ENCODE assay signal across 1 cellular context in the genomic region with DNA sequence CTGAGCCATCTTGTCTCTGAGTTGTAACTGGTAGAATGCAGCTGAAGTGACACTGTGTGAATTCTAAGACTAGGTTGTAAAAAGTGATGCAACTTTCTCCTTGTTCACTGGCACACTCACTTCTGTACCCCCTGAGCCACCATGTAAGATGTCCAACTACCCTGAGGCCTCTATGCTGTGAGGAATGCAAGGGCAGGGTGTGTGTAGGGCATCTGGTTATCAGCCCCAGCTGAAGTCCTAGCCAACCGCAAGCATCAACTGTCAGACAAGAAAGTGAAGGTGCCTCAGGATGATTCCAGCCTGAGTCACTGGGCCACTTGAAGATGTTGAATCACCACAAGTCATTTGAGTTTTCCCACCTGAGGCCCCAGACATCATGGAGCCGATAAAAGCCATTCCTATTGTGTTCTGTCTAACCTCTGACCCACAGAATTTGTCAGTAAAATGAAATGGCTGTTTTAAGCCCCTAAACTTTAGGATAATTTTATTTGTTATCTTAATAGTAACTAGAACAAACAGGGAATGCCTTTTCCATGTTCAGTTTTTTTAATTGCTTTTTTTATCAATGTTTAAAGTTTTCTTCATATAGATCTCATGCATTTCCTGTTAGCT.
TF ChIP-seq lines count a peak whose summit lies in the region.

No MANE protein-coding gene starts in this region.

TF ChIP-seq in K562, 482 proteins besides CTCF, POLR2A, EP300 and RAD21 (continued from another document and continues in another):
- TF ChIP-seq, protein P1, sequence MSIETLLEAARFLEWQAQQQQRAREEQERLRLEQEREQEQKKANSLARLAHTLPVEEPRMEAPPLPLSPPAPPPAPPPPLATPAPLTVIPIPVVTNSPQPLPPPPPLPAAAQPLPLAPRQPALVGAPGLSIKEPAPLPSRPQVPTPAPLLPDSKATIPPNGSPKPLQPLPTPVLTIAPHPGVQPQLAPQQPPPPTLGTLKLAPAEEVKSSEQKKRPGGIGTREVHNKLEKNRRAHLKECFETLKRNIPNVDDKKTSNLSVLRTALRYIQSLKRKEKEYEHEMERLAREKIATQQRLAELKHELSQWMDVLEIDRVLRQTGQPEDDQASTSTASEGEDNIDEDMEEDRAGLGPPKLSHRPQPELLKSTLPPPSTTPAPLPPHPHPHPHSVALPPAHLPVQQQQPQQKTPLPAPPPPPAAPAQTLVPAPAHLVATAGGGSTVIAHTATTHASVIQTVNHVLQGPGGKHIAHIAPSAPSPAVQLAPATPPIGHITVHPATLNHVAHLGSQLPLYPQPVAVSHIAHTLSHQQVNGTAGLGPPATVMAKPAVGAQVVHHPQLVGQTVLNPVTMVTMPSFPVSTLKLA (conservative IDR thresholded peaks at IDR 0.05): peak; percentile 18 to 76; a peak in 2 of 4 replicates
- peak; percentile 92 for TF ChIP-seq PKNOX1 (IDR thresholded peaks at IDR 0.05)
- peak; percentile 91; the same call in 1 of the 2 replicates for TF ChIP-seq ZNF609 (CRISPR knock-in tag; IDR thresholded peaks at IDR 0.05; ENCODE audit: borderline replicate concordance)
- peak; percentile 83 for TF ChIP-seq PHB2 (IDR thresholded peaks at IDR 0.05; ENCODE audit: low read depth)
- peak; percentile 97 for TF ChIP-seq JUN (IDR thresholded peaks at IDR 0.05; ENCODE audit: borderline replicate concordance, low read depth, low read length)
- peak; percentile 95 for TF ChIP-seq JUN (CRISPR knock-in tag; IDR thresholded peaks at IDR 0.05; ENCODE audit: borderline replicate concordance)
- TF ChIP-seq, protein P2, sequence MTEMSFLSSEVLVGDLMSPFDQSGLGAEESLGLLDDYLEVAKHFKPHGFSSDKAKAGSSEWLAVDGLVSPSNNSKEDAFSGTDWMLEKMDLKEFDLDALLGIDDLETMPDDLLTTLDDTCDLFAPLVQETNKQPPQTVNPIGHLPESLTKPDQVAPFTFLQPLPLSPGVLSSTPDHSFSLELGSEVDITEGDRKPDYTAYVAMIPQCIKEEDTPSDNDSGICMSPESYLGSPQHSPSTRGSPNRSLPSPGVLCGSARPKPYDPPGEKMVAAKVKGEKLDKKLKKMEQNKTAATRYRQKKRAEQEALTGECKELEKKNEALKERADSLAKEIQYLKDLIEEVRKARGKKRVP (CRISPR knock-in tag; IDR thresholded peaks at IDR 0.05): peak; percentile 91
- peak; percentile 98 for TF ChIP-seq ARID1B (IDR thresholded peaks at IDR 0.05)
- peak; percentile 91 for TF ChIP-seq CEBPG (CRISPR knock-in tag; IDR thresholded peaks at IDR 0.05)
- peak; percentile 87 to 92 for TF ChIP-seq CEBPG (tag; conservative IDR thresholded peaks at IDR 0.05 in 1 of 2, IDR thresholded peaks at IDR 0.05 in 1 of 2)
- no peak for TF ChIP-seq ELK3 (CRISPR knock-in tag; IDR thresholded peaks at IDR 0.05)
- TF ChIP-seq KAT7 (CRISPR knock-in tag; IDR thresholded peaks at IDR 0.05; ENCODE audit: borderline replicate concordance): no peak
- TF ChIP-seq, protein P3, sequence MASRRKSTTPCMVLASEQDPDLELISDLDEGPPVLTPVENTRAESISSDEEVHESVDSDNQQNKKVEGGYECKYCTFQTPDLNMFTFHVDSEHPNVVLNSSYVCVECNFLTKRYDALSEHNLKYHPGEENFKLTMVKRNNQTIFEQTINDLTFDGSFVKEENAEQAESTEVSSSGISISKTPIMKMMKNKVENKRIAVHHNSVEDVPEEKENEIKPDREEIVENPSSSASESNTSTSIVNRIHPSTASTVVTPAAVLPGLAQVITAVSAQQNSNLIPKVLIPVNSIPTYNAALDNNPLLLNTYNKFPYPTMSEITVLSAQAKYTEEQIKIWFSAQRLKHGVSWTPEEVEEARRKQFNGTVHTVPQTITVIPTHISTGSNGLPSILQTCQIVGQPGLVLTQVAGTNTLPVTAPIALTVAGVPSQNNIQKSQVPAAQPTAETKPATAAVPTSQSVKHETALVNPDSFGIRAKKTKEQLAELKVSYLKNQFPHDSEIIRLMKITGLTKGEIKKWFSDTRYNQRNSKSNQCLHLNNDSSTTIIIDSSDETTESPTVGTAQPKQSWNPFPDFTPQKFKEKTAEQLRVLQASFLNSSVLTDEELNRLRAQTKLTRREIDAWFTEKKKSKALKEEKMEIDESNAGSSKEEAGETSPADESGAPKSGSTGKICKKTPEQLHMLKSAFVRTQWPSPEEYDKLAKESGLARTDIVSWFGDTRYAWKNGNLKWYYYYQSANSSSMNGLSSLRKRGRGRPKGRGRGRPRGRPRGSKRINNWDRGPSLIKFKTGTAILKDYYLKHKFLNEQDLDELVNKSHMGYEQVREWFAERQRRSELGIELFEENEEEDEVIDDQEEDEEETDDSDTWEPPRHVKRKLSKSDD (conservative IDR thresholded peaks at IDR 0.05; ENCODE audit: low read length): no peak
- TF ChIP-seq JUND (IDR thresholded peaks at IDR 0.05; ENCODE audit: borderline replicate concordance, low read depth, low read length): peak; percentile 98
- TF ChIP-seq JUND (tag; IDR thresholded peaks at IDR 0.05; ENCODE audit: borderline replicate concordance, low read depth, low read length): peak; percentile 98; the same call in 2 of the 3 replicates
- no peak for TF ChIP-seq SNIP1 (IDR thresholded peaks at IDR 0.05; ENCODE audit: low read depth)
- TF ChIP-seq KLF16 (IDR thresholded peaks at IDR 0.05): peak; percentile 94
- no peak for TF ChIP-seq PBX2 (CRISPR knock-in tag; IDR thresholded peaks at IDR 0.05; ENCODE audit: low read depth)
- peak; percentile 74 for TF ChIP-seq PBX2 (tag; conservative IDR thresholded peaks at IDR 0.05; ENCODE audit: low read depth)
- peak; percentile 96 for TF ChIP-seq STAT5A (IDR thresholded peaks at IDR 0.05; ENCODE audit: borderline replicate concordance, low read length)
- no peak for TF ChIP-seq CSDE1 (IDR thresholded peaks at IDR 0.05)
- TF ChIP-seq, protein P4, sequence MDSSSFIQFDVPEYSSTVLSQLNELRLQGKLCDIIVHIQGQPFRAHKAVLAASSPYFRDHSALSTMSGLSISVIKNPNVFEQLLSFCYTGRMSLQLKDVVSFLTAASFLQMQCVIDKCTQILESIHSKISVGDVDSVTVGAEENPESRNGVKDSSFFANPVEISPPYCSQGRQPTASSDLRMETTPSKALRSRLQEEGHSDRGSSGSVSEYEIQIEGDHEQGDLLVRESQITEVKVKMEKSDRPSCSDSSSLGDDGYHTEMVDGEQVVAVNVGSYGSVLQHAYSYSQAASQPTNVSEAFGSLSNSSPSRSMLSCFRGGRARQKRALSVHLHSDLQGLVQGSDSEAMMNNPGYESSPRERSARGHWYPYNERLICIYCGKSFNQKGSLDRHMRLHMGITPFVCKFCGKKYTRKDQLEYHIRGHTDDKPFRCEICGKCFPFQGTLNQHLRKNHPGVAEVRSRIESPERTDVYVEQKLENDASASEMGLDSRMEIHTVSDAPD (CRISPR knock-in tag; IDR thresholded peaks at IDR 0.05): no peak
- peak; percentile 81; the same call in 1 of the 2 replicates for TF ChIP-seq GTF2E2 (tag; IDR thresholded peaks at IDR 0.05)
- TF ChIP-seq TAL1 (IDR thresholded peaks at IDR 0.05): peak; percentile 94
- TF ChIP-seq CBFA2T3 (IDR thresholded peaks at IDR 0.05): peak; percentile 98
- TF ChIP-seq FOXJ2 (tag; IDR thresholded peaks at IDR 0.05): no peak
- TF ChIP-seq BCOR (IDR thresholded peaks at IDR 0.05): peak; percentile 82
- no peak for TF ChIP-seq GABPA (tag; conservative IDR thresholded peaks at IDR 0.05; ENCODE audit: low read depth)
- TF ChIP-seq, protein P5, sequence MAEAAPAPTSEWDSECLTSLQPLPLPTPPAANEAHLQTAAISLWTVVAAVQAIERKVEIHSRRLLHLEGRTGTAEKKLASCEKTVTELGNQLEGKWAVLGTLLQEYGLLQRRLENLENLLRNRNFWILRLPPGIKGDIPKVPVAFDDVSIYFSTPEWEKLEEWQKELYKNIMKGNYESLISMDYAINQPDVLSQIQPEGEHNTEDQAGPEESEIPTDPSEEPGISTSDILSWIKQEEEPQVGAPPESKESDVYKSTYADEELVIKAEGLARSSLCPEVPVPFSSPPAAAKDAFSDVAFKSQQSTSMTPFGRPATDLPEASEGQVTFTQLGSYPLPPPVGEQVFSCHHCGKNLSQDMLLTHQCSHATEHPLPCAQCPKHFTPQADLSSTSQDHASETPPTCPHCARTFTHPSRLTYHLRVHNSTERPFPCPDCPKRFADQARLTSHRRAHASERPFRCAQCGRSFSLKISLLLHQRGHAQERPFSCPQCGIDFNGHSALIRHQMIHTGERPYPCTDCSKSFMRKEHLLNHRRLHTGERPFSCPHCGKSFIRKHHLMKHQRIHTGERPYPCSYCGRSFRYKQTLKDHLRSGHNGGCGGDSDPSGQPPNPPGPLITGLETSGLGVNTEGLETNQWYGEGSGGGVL (CRISPR knock-in tag; IDR thresholded peaks at IDR 0.05): no peak
- peak; percentile 98 for TF ChIP-seq MYNN (IDR thresholded peaks at IDR 0.05)
- TF ChIP-seq MYNN (CRISPR knock-in tag; IDR thresholded peaks at IDR 0.05): no peak
- no peak for TF ChIP-seq SRSF1 (IDR thresholded peaks at IDR 0.05; ENCODE audit: low read depth, low read length)
- 0 out of 4 replicates have a peak, but pooled peaks of 1 of the 2 experiments have one; percentile 8 for TF ChIP-seq UBTF (IDR thresholded peaks at IDR 0.05; ENCODE audit: borderline replicate concordance in 1 of 2, low read depth in 2 of 2, low read length in 2 of 2)
- TF ChIP-seq SMAD2 (IDR thresholded peaks at IDR 0.05; ENCODE audit: low read depth, low read length): no peak
